In the genomic region with DNA sequence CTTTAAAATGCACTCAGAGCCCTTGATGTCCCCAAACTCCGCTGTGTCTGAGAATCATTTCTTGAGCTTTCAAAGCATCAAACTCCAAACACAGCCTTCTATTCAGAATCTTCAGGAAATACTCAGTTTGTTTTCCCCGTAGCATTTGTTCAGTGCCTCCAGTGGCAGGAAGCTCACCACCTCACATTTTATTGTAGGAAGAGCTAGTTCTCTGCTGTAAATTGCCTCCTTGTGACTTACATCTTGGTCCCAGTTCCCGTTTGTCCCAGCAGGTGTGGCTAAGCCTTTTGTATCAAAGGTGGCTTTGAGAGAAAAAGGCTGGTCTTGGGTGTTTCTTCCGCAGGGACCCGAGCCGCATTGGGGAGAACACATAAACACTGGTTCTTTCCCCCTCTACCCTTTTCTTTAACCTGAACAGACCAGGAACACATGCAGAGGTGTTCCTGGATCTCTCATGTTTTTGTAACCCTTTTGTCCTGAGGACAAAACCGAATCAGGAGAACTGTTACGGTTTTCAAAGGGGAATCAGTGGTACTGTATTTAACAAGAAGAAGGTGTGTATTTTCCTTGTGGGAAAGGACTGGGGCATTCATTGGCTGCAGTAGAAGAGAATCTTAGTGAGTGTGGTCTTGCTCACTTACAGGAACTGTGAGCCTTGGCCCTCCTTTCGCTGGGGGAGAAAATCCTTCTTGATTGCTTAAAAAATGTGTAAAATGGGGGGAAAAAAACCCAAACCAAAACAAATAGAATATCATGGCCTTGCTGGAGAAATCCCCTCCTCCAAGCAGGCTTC, we compare ENCODE assay signal across 13 cellular contexts. TPM values are rescaled to one million over a fixed set of nuclear protein-coding genes. Genes with fewer than 3 reads are reported as not detected.
DNase-seq lines count a peak whose midpoint lies in the region; ATAC-seq and TF ChIP-seq lines count a peak whose summit lies in the region.
"Had no signal": no experiment of that assay in that cellular context is flagged by ENCODE, and none has a peak within 500 bp of the region (broad histone marks: within the 10 kb centered on the region; RNA-seq: fewer than 3 reads in every experiment).

No MANE protein-coding gene starts in this region.

- no peaks in the 10 kb centered on the region for H3K36me3 ChIP-seq in cardiac muscle cell
- no peaks in the 10 kb centered on the region for H3K36me3 ChIP-seq in endodermal cell (ENCODE audit: control insufficient read depth, insufficient read depth, low read length)
- peaks cover 0 to 6% of the 10 kb centered on the region in 2 donors for H3K36me3 ChIP-seq in muscle layer of duodenum (ENCODE audit: control insufficient read depth in 1 of 2, insufficient read depth in 2 of 2, low read length in 2 of 2)
- H3K36me3 ChIP-seq in vagina = peaks cover 0 to 4% of the 10 kb centered on the region in 2 donors

- intact Hi-C loops in left cardiac atrium (cut with DNase I) (no loop called here), vagina (cut with DNase I) (loop anchor here (10.0 kb wide), 2 partner anchors 77 to 227 kb away; partner anchors contain the start of gene RICTOR)

- H3K27me3 ChIP-seq in cardiac muscle cell = peaks cover 56% of the 10 kb centered on the region
- H3K27me3 ChIP-seq in endodermal cell (ENCODE audit: control insufficient read depth, insufficient read depth, low read length, poor library complexity, severe bottlenecking) = peaks cover 45% of the 10 kb centered on the region
- H3K27me3 ChIP-seq in muscle layer of duodenum (ENCODE audit: low read depth, low read length) = no peaks in the 10 kb centered on the region
- H3K27me3 ChIP-seq in vagina = no peaks in the 10 kb centered on the region

- no peak overlapping the region for H3K27ac Mint-ChIP-seq in endodermal cell
- H3K27ac Mint-ChIP-seq: activated CD4-positive, alpha-beta T cell treated with anti-CD3 and anti-CD28 coated beads, Interleukin-2, amount 10 ng/mL, durations not matched to agents 24 days and 14 days; stimulated activated naive CD8-positive, alpha-beta T cell treated with anti-CD3 and anti-CD28 coated beads, Interleukin-15, Interleukin-2, amounts not matched to agents 100 ng/mL and 50 ng/mL, for 24 hours had no signal

- peak; percentile 5 for TF ChIP-seq CTCF in cardiac muscle cell (IDR thresholded peaks at IDR 0.05; ENCODE audit: low read depth, low read length)
- peak; percentile 16 for TF ChIP-seq CTCF in endodermal cell (conservative IDR thresholded peaks at IDR 0.05)
- no peak for TF ChIP-seq CTCF in vagina (IDR thresholded peaks at IDR 0.05)

- H3K9me3 Mint-ChIP-seq in endodermal cell = peaks cover 7% of the 10 kb centered on the region

- 63 to 83% methylated on average over 6 to 8 of the region's 9 CpGs for WGBS in endodermal cell (ENCODE audit: insufficient coverage in 1 of 2, insufficient read length in 1 of 2), 2 experiments

- H3K4me1 Mint-ChIP-seq in endodermal cell = peaks cover 3% of the 10 kb centered on the region

- no peak for TF ChIP-seq POLR2A in vagina (IDR thresholded peaks at IDR 0.05)

- H3K4me3 ChIP-seq in cardiac muscle cell (no peak overlapping the region), endodermal cell (ENCODE audit: low read length) (no peak overlapping the region), muscle layer of duodenum (ENCODE audit: low read depth in 1 of 2, low read length in 2 of 2) (peak overlapping the region; percentile 63 to 91), vagina (peak overlapping the region; percentile 73 to 92)

- no peak for ATAC-seq in left cardiac atrium

- no peak overlapping the region for H3K9ac ChIP-seq in endodermal cell (ENCODE audit: extremely low read depth, low read length, poor library complexity, severe bottlenecking)

- H3K4me1 ChIP-seq in cardiac muscle cell (ENCODE audit: low read depth) (no peaks in the 10 kb centered on the region), endodermal cell (ENCODE audit: control insufficient read depth, insufficient read depth, low read length) (no peaks in the 10 kb centered on the region), muscle layer of duodenum (ENCODE audit: control insufficient read depth in 1 of 2, insufficient read depth in 2 of 2, low read length in 2 of 2) (no peaks in the 10 kb centered on the region), vagina (peaks cover 34% of the 10 kb centered on the region)

- H3K4me3 Mint-ChIP-seq in endodermal cell = no peak overlapping the region
- H3K4me3 Mint-ChIP-seq: stimulated activated naive CD8-positive, alpha-beta T cell treated with anti-CD3 and anti-CD28 coated beads, Interleukin-15, Interleukin-2, amounts not matched to agents 100 ng/mL and 50 ng/mL, for 24 hours had no signal

- DNase-seq in cardiac muscle cell (ENCODE audit: low read depth in 1 of 2, low spot score in 1 of 2) (no peak), left cardiac atrium (no peak), endodermal cell (no peak), vagina (ENCODE audit: extremely low spot score in 2 of 2) (no peak), anterior cingulate cortex (lab: John Stamatoyannopoulos, UW) (no peak)
- DNase-seq in stimulated activated CD4-positive, alpha-beta T cell treated with anti-CD3 and anti-CD28 coated beads, Interleukin-2, amount 100 ng/mL, for 48 hours = no peak
- no peak for DNase-seq in stimulated activated CD4-positive, alpha-beta T cell treated with anti-CD3 and anti-CD28 coated beads, Interleukin-4, amount 100 ng/mL, for 24 hours
- DNase-seq: activated CD4-positive, alpha-beta T cell treated with anti-CD3 and anti-CD28 coated beads, Interleukin-2, amount 10 ng/mL, durations not matched to agents 24 days and 14 days; activated naive CD4-positive, alpha-beta T cell treated with anti-CD3 and anti-CD28 coated beads, Interleukin-2, amount 50 U/mL, for 16 hours; erythroblast; NCI-H2081 treated with DMSO at 0.1 percent for 48 hours had no signal

- H3K27ac ChIP-seq in cardiac muscle cell (no peak overlapping the region), endodermal cell (ENCODE audit: low read depth, low read length) (no peak overlapping the region), muscle layer of duodenum (ENCODE audit: low read length) (peak overlapping the region; percentile 64), vagina (peak overlapping the region; percentile 92)

- peaks cover 46% of the 10 kb centered on the region for H3K27me3 Mint-ChIP-seq in endodermal cell (ENCODE audit: insufficient read depth)

- H3K36me3 Mint-ChIP-seq in endodermal cell (ENCODE audit: low read depth) = no peaks in the 10 kb centered on the region

- no peaks in the 10 kb centered on the region for H3K9me3 ChIP-seq in cardiac muscle cell (ENCODE audit: low read depth)
- H3K9me3 ChIP-seq in endodermal cell (ENCODE audit: control insufficient read depth, low read length) = peaks cover 8% of the 10 kb centered on the region
- H3K9me3 ChIP-seq in muscle layer of duodenum (ENCODE audit: control insufficient read depth in 1 of 2, low read length in 2 of 2) = peaks cover 0 to 5% of the 10 kb centered on the region in 2 donors
- no peaks in the 10 kb centered on the region for H3K9me3 ChIP-seq in vagina

RNA-seq across cellular contexts. Expression of gene OSMR, which starts 1.9 kb away (rescaled TPM):
- total RNA-seq in cardiac muscle cell = 0.04 TPM in 1 of 2 replicates, not detected in the other
- polyA plus RNA-seq in cardiac muscle cell = 0.43 and 0.62 TPM in 2 replicates
- total RNA-seq in left cardiac atrium = 10 to 100 TPM; 24.9 to 60.6 TPM
- total RNA-seq in endodermal cell = 1 to 10 TPM; 1.3 to 4.4 TPM
- 4.3 TPM for polyA plus RNA-seq in endodermal cell (2013, experiment 1 of 2)
- 6.6 TPM for polyA plus RNA-seq in endodermal cell (2013, experiment 2 of 2)
- 69.0 TPM for total RNA-seq in vagina
- total RNA-seq: activated CD4-positive, alpha-beta T cell treated with anti-CD3 and anti-CD28 coated beads, Interleukin-2, amount 10 ng/mL, durations not matched to agents 24 days and 14 days had no signal

Comparison
In these comparisons a context has a peak if more than half of its experiments do, and no peak if none do; other contexts are left out.
1. RNA of gene OSMR, which starts 1.9 kb away (total RNA-seq): 69.0 TPM in vagina (single experiment) and 24.9 to 60.6 TPM in left cardiac atrium; 1.3 to 4.4 TPM in endodermal cell and 0.04 TPM in cardiac muscle cell; every median in the first group is over 4 times any median in the second.
2. H3K27ac ChIP-seq: peak in muscle layer of duodenum (single experiment) and vagina (single experiment); none in cardiac muscle cell (single experiment) and endodermal cell (single experiment).
3. H3K4me3 ChIP-seq: peak in muscle layer of duodenum (2 of 2) and vagina (2 of 2); none in cardiac muscle cell (single experiment) and endodermal cell (single experiment).
4. CTCF ChIP-seq: peak in cardiac muscle cell (single experiment) and endodermal cell (single experiment); none in vagina (0 of 3).